In the genomic region with DNA sequence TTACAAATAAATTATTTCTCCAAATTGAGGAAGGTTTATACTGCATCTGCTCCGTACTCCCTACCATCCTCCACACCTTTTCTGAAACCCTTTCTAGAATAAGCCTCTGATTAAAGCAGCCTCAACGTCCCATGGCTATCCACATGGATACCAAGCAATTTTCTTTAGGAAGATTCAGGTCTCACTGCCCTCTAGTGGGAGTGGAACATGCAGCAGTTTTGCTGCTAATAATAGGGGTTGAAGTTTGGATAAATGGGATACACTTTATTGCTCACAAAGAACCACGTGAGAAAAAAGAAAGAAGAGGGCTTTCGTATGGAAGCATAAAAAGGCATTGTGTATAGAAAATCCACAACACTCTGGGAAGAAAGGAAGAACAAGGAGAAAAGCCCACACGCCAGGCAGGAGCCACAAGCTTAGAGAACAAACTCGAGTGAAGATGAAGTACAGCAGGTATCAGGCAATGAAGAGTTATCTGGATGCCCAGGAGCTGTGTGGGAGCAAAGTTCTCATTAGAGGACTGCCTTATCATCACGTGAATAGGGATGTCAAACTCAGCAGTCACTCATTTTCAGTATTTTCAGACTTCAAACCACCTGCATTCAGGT, we compare ENCODE assay signal across 8 cellular contexts. TPM values are rescaled to one million over a fixed set of nuclear protein-coding genes. Genes with fewer than 3 reads are reported as not detected.
A peak's percentile ranks its signal among the peaks of the same experiment; 100 is the strongest.
DNase-seq lines count a peak whose midpoint lies in the region; FAIRE-seq and TF ChIP-seq lines count a peak whose summit lies in the region.

No MANE protein-coding gene starts in this region.

- TF ChIP-seq CTCF in kidney (IDR thresholded peaks at IDR 0.05; ENCODE audit: borderline replicate concordance, extremely low read depth, insufficient read depth) = peak; percentile 42

- H3K9me3 Mint-ChIP-seq in CD8-positive, alpha-beta memory T cell = peaks cover 0 to 2% (median 0%) of the 10 kb centered on the region in 5 donors

- H3K9ac ChIP-seq in kidney (ENCODE audit: low read length in 2 of 2) = no peak overlapping the region

- no peaks in the 10 kb centered on the region for H3K4me1 Mint-ChIP-seq in CD8-positive, alpha-beta memory T cell

- no peaks in the 10 kb centered on the region for H3K36me3 ChIP-seq in kidney (ENCODE audit: control insufficient read depth in 1 of 2, insufficient read depth in 2 of 2, low read length in 2 of 2)
- no peaks in the 10 kb centered on the region for H3K36me3 ChIP-seq in CD8-positive, alpha-beta memory T cell (ENCODE audit: insufficient read depth, low read length)

- FAIRE-seq in kidney (lab: Jason Lieb, UNC) = no peak

- intact Hi-C loops in kidney (cut with DNase I) = no loop called here
- intact Hi-C loops in posterior vena cava (cut with DNase I) = no loop called here

- H3K27me3 Mint-ChIP-seq in CD8-positive, alpha-beta memory T cell = peaks cover 0 to 5% of the 10 kb centered on the region in 2 donors

- H3K4me1 ChIP-seq in kidney (ENCODE audit: control insufficient read depth in 1 of 2, insufficient read depth in 1 of 2, low read depth in 1 of 2, low read length in 2 of 2) = no peaks in the 10 kb centered on the region
- no peaks in the 10 kb centered on the region for H3K4me1 ChIP-seq in CD8-positive, alpha-beta memory T cell (ENCODE audit: insufficient read depth, low read length)

- CTCF ChIA-PET in CD8-positive, alpha-beta memory T cell (lab: Charles Lee) = no interaction called here

- no peak overlapping the region for H3K27ac ChIP-seq in kidney (ENCODE audit: low read depth in 2 of 2, low read length in 2 of 2)
- no peak overlapping the region for H3K27ac ChIP-seq in CD8-positive, alpha-beta memory T cell (ENCODE audit: low read depth, low read length)

- H3K36me3 Mint-ChIP-seq in CD8-positive, alpha-beta memory T cell = no peaks in the 10 kb centered on the region

- no peak overlapping the region for H3K4me3 ChIP-seq in kidney (ENCODE audit: low read length in 2 of 2)
- no peak overlapping the region for H3K4me3 ChIP-seq in CD8-positive, alpha-beta memory T cell (ENCODE audit: low read length)

- POLR2A ChIA-PET in CD8-positive, alpha-beta memory T cell (lab: Charles Lee) = no interaction called here

- DNase-seq in NCI-H345 (lab: John Stamatoyannopoulos, UW) = peak; percentile 26
- DNase-seq in NCI-H345 treated with DMSO at 0.1 percent for 48 hours (lab: John Stamatoyannopoulos, UW; ENCODE audit: unreplicated experiment) = no peak
- DNase-seq in NCI-H2081 (lab: John Stamatoyannopoulos, UW) = peak; percentile 48 to 62
- peak; percentile 70 for DNase-seq in astrocyte of the hippocampus (ENCODE audit: low read depth, low spot score)
- DNase-seq in kidney = no peak
- DNase-seq in CD8-positive, alpha-beta memory T cell = no peak
- no peak for DNase-seq in posterior vena cava (ENCODE audit: low spot score)
- DNase-seq in cerebellar nuclear complex (lab: John Stamatoyannopoulos, UW) = no peak

- no peaks in the 10 kb centered on the region for H3K9me3 ChIP-seq in kidney (ENCODE audit: control insufficient read depth in 1 of 2, low read length in 2 of 2)
- H3K9me3 ChIP-seq in CD8-positive, alpha-beta memory T cell (ENCODE audit: low read length) = no peaks in the 10 kb centered on the region

- H3K4me3 Mint-ChIP-seq in CD8-positive, alpha-beta memory T cell = no peak overlapping the region

- no peak overlapping the region for H3K27ac Mint-ChIP-seq in CD8-positive, alpha-beta memory T cell

- no peaks in the 10 kb centered on the region for H3K27me3 ChIP-seq in CD8-positive, alpha-beta memory T cell (ENCODE audit: insufficient read depth, low read length, poor library complexity, severe bottlenecking)

RNA-seq across cellular contexts. Expression of a gene that starts 45.8 kb away (rescaled TPM):
- total RNA-seq in kidney (not detected), posterior vena cava (not detected)
- polyA plus RNA-seq in kidney (ENCODE audit: insufficient read depth, low read depth, low replicate concordance) = not detected
- not detected for total RNA-seq in CD8-positive, alpha-beta memory T cell
- polyA plus RNA-seq in CD8-positive, alpha-beta memory T cell = not detected

Comparison
In these comparisons a context has a peak if more than half of its experiments do, and no peak if none do; other contexts are left out.
1. DNase-seq: peak in NCI-H345 (single experiment), NCI-H2081 (2 of 2) and astrocyte of the hippocampus (single experiment); none in NCI-H345 treated with DMSO at 0.1 percent for 48 hours (single experiment), kidney (single experiment), CD8-positive, alpha-beta memory T cell (0 of 5), posterior vena cava (single experiment) and cerebellar nuclear complex (0 of 2).